In the genomic region with DNA sequence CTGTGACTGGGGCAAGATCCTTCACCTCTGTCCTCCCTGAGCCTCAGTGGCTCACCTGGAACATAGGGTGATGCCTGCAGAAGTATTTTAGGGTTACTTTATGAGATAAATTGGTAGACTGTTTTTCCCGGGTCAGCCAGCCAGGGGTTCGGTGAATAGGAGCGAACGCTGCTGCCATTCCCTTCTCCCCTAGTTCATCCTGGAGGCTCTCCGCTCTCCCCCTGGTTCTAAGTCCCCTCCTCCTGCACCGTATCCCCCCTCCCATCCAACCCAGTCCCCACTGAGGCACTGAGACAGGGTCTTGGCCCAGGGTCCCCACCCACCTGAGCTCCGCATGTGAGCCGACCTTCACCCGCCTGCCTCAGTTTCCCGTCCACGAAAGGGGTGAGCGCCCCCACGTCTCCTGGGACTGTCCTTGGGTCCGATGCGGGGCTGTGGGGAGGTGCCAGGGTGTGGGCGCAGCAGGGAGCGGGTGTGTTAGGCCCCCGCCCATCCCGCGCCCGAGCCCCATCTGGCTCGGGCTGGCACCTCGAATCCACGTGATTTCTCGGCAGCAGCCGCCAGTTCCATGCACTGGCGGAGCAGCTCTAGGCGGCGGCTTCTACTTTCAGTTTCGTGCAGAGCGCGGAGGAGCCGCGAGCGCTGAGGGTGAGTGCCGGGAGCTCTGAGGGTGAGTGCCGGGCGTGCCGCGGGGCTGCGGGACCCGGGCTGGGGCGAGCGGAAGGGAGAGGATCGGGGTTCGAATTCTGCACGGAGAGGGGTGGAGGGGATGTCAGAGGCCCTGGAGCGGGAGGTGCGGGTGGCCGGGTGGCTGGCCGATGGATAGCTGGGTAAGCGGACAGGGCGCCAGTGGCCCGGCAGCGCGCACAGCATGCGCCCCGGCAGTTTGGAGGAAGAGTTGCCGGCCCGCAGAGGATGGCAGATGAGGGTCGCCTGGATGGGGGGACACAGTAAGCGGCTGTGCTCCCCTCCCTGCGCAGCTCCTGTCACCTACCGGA, we compare ENCODE assay signal across 8 cellular contexts. TPM values are rescaled to one million over a fixed set of nuclear protein-coding genes. Genes with fewer than 3 reads are reported as not detected.
DNase-seq lines count a peak whose midpoint lies in the region; ATAC-seq and TF ChIP-seq lines count a peak whose summit lies in the region.

A gene with protein sequence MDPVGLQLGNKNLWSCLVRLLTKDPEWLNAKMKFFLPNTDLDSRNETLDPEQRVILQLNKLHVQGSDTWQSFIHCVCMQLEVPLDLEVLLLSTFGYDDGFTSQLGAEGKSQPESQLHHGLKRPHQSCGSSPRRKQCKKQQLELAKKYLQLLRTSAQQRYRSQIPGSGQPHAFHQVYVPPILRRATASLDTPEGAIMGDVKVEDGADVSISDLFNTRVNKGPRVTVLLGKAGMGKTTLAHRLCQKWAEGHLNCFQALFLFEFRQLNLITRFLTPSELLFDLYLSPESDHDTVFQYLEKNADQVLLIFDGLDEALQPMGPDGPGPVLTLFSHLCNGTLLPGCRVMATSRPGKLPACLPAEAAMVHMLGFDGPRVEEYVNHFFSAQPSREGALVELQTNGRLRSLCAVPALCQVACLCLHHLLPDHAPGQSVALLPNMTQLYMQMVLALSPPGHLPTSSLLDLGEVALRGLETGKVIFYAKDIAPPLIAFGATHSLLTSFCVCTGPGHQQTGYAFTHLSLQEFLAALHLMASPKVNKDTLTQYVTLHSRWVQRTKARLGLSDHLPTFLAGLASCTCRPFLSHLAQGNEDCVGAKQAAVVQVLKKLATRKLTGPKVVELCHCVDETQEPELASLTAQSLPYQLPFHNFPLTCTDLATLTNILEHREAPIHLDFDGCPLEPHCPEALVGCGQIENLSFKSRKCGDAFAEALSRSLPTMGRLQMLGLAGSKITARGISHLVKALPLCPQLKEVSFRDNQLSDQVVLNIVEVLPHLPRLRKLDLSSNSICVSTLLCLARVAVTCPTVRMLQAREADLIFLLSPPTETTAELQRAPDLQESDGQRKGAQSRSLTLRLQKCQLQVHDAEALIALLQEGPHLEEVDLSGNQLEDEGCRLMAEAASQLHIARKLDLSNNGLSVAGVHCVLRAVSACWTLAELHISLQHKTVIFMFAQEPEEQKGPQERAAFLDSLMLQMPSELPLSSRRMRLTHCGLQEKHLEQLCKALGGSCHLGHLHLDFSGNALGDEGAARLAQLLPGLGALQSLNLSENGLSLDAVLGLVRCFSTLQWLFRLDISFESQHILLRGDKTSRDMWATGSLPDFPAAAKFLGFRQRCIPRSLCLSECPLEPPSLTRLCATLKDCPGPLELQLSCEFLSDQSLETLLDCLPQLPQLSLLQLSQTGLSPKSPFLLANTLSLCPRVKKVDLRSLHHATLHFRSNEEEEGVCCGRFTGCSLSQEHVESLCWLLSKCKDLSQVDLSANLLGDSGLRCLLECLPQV (N-terminal part only) (plus strand): TSS at position 610 of the 998 bp plus-strand sequence. CDS start 31,156 bp downstream, outside the sequence.

- peaks cover 45% of the 10 kb centered on the region for H3K79me2 ChIP-seq in fibroblast of lung (ENCODE audit: control insufficient read depth, insufficient read depth, low read length)

- TF ChIP-seq CTCF in Calu3 (IDR thresholded peaks at IDR 0.05; ENCODE audit: unreplicated experiment) (no peak), fibroblast of lung (conservative IDR thresholded peaks at IDR 0.05 in 1 of 2, IDR thresholded peaks at IDR 0.05 in 1 of 2; ENCODE audit: low read depth in 1 of 2, low read length in 2 of 2) (no peak)

- intact Hi-C loops in Calu3 (cut with micrococcal nuclease; ENCODE audit: unreplicated experiment) = no loop called here
- intact Hi-C loops in activated T-helper 1 cell treated with anti-CD3 and anti-CD28 coated beads, Interleukin-12 subunit alpha, Interleukin-12 subunit beta, Interleukin-2, Interleukin-4 antibody, amounts not matched to agents 30 ng/mL and 10 ng/mL and 1 ng/mL, durations not matched to agents 14 hours and 24 hours and 36 hours (cut with micrococcal nuclease) = loop anchor here (1.0 kb wide), 2 partner anchors 25 to 197 kb away; a partner anchor contains a TSS

- peak; percentile 75 for ATAC-seq in GM21360 (IDR thresholded peaks at IDR 0.05; ENCODE audit: unreplicated experiment)
- ATAC-seq in naive thymus-derived CD8-positive, alpha-beta T cell = peak; percentile 84 to 90
- ATAC-seq in stimulated activated naive B cell treated with anti-CD40 and anti-IgM and Interleukin-4, amounts not matched to agents 10 μg/mL and 1 μg/mL and 100 μg/mL, for 72 hours (replicated peaks) = peak; percentile 94 to 95

- H3K36me3 Mint-ChIP-seq in Calu3 (ENCODE audit: insufficient read depth, unreplicated experiment) = peaks cover 11% of the 10 kb centered on the region
- peaks cover 57% of the 10 kb centered on the region for H3K36me3 Mint-ChIP-seq in activated T-helper 1 cell treated with anti-CD3 and anti-CD28 coated beads, Interleukin-12 subunit alpha, Interleukin-12 subunit beta, Interleukin-2, Interleukin-4 antibody, amounts not matched to agents 30 ng/mL and 10 ng/mL and 1 ng/mL, durations not matched to agents 14 hours and 24 hours and 36 hours (ENCODE audit: low read depth)
- peaks cover 12 to 40% (median 28%) of the 10 kb centered on the region in 3 donors for H3K36me3 Mint-ChIP-seq in naive thymus-derived CD8-positive, alpha-beta T cell
- H3K36me3 Mint-ChIP-seq in stimulated activated naive B cell treated with anti-CD40 and anti-IgM and Interleukin-4, amounts not matched to agents 10 μg/mL and 1 μg/mL and 100 μg/mL, for 72 hours = peaks cover 67 to 81% of the 10 kb centered on the region in 2 donors

- H2AFZ ChIP-seq in fibroblast of lung (ENCODE audit: low read length) = peak within 1 kb of the TSS; percentile 46

- CTCF ChIA-PET in Calu3 (lab: Charles Lee) = interaction anchor here (0.8 to 1.0 kb wide), 2 partner anchors 13 to 18 kb away, joined by 4 read pairs; no protein-coding TSS in a partner anchor

- POLR2A ChIA-PET in naive thymus-derived CD8-positive, alpha-beta T cell (lab: Charles Lee) = interaction anchor here (0.7 to 13.7 kb wide), 21 partner anchors 8 to 280 kb away, joined by 3 to 231 read pairs (median 6); a partner anchor contains a TSS

- peak within 1 kb of the TSS; percentile 95 for H3K4me3 Mint-ChIP-seq in Calu3 (ENCODE audit: low read depth, unreplicated experiment)
- H3K4me3 Mint-ChIP-seq in activated T-helper 1 cell treated with anti-CD3 and anti-CD28 coated beads, Interleukin-12 subunit alpha, Interleukin-12 subunit beta, Interleukin-2, Interleukin-4 antibody, amounts not matched to agents 30 ng/mL and 10 ng/mL and 1 ng/mL, durations not matched to agents 14 hours and 24 hours and 36 hours = peak within 1 kb of the TSS; percentile 97
- H3K4me3 Mint-ChIP-seq in naive thymus-derived CD8-positive, alpha-beta T cell = peak within 1 kb of the TSS; percentile 94 to 100 (median 100)
- H3K4me3 Mint-ChIP-seq in stimulated activated naive B cell treated with anti-CD40 and anti-IgM and Interleukin-4, amounts not matched to agents 10 μg/mL and 1 μg/mL and 100 μg/mL, for 72 hours = peak within 1 kb of the TSS; percentile 98 to 99

- peak within 1 kb of the TSS; percentile 87 for H3K4me2 ChIP-seq in fibroblast of lung (ENCODE audit: extremely low read depth, insufficient read depth, low read length)

- peak within 1 kb of the TSS; percentile 82 for H3K27ac ChIP-seq in fibroblast of lung (ENCODE audit: insufficient read depth, low read length)

- H3K4me1 Mint-ChIP-seq in Calu3 (ENCODE audit: low read depth, unreplicated experiment) = peaks cover 31% of the 10 kb centered on the region
- H3K4me1 Mint-ChIP-seq in activated T-helper 1 cell treated with anti-CD3 and anti-CD28 coated beads, Interleukin-12 subunit alpha, Interleukin-12 subunit beta, Interleukin-2, Interleukin-4 antibody, amounts not matched to agents 30 ng/mL and 10 ng/mL and 1 ng/mL, durations not matched to agents 14 hours and 24 hours and 36 hours (ENCODE audit: low read depth) = peaks cover 83% of the 10 kb centered on the region
- H3K4me1 Mint-ChIP-seq in naive thymus-derived CD8-positive, alpha-beta T cell = peaks cover 53 to 89% (median 74%) of the 10 kb centered on the region in 4 donors
- peaks cover 60 to 88% of the 10 kb centered on the region in 2 donors for H3K4me1 Mint-ChIP-seq in stimulated activated naive B cell treated with anti-CD40 and anti-IgM and Interleukin-4, amounts not matched to agents 10 μg/mL and 1 μg/mL and 100 μg/mL, for 72 hours

- H4K20me1 ChIP-seq in fibroblast of lung (ENCODE audit: control insufficient read depth, extremely low read depth, insufficient read depth, low read length) = no peaks in the 10 kb centered on the region

- H3K4me3 ChIP-seq in fibroblast of lung (replicated peaks in 1 of 4; ENCODE audit: control extremely low read depth in 1 of 4, insufficient read depth in 1 of 4, low read depth in 3 of 4, low read length in 4 of 4) = peak within 1 kb of the TSS; percentile 78 to 85 (median 80)

- peaks cover 3% of the 10 kb centered on the region for H3K36me3 ChIP-seq in fibroblast of lung (ENCODE audit: control insufficient read depth, insufficient read depth, low read length)

- H3K27ac Mint-ChIP-seq in Calu3 (ENCODE audit: unreplicated experiment) = peak within 1 kb of the TSS; percentile 48
- H3K27ac Mint-ChIP-seq in activated T-helper 1 cell treated with anti-CD3 and anti-CD28 coated beads, Interleukin-12 subunit alpha, Interleukin-12 subunit beta, Interleukin-2, Interleukin-4 antibody, amounts not matched to agents 30 ng/mL and 10 ng/mL and 1 ng/mL, durations not matched to agents 14 hours and 24 hours and 36 hours = peak within 1 kb of the TSS; percentile 97
- peak within 1 kb of the TSS; percentile 96 to 99 (median 98) for H3K27ac Mint-ChIP-seq in naive thymus-derived CD8-positive, alpha-beta T cell
- peak within 1 kb of the TSS; percentile 99 for H3K27ac Mint-ChIP-seq in stimulated activated naive B cell treated with anti-CD40 and anti-IgM and Interleukin-4, amounts not matched to agents 10 μg/mL and 1 μg/mL and 100 μg/mL, for 72 hours

- H3K9me3 ChIP-seq in fibroblast of lung (ENCODE audit: control insufficient read depth, insufficient read depth, low read depth, low read length) = no peaks in the 10 kb centered on the region

- H3K9me3 Mint-ChIP-seq in Calu3 (ENCODE audit: low read depth, unreplicated experiment) = no peaks in the 10 kb centered on the region
- no peaks in the 10 kb centered on the region for H3K9me3 Mint-ChIP-seq in activated T-helper 1 cell treated with anti-CD3 and anti-CD28 coated beads, Interleukin-12 subunit alpha, Interleukin-12 subunit beta, Interleukin-2, Interleukin-4 antibody, amounts not matched to agents 30 ng/mL and 10 ng/mL and 1 ng/mL, durations not matched to agents 14 hours and 24 hours and 36 hours
- no peaks in the 10 kb centered on the region for H3K9me3 Mint-ChIP-seq in naive thymus-derived CD8-positive, alpha-beta T cell
- no peaks in the 10 kb centered on the region for H3K9me3 Mint-ChIP-seq in stimulated activated naive B cell treated with anti-CD40 and anti-IgM and Interleukin-4, amounts not matched to agents 10 μg/mL and 1 μg/mL and 100 μg/mL, for 72 hours

- BruUV-seq in Calu3 (replicated peaks; lab: Mats Ljungman, UMichigan) = no TSS peak

- DNase-seq in Calu3 (peak; percentile 82), HUDEP-2 (lab: John Stamatoyannopoulos, UW; ENCODE audit: unreplicated experiment in 76 of 76) (peak in 68 of 76 experiments; percentile 10 to 80 (median 61)), RKO (ENCODE audit: low spot score) (peak; percentile 76), fibroblast of lung (ENCODE audit: low read depth in 2 of 2) (peak; percentile 80 to 84)
- peak; percentile 89 for DNase-seq in activated T-helper 1 cell treated with anti-CD3 and anti-CD28 coated beads, Interleukin-12 subunit alpha, Interleukin-12 subunit beta, Interleukin-2, Interleukin-4 antibody, amounts not matched to agents 30 ng/mL and 10 ng/mL and 1 ng/mL, durations not matched to agents 14 hours and 24 hours and 36 hours (ENCODE audit: low spot score)
- peak; percentile 80 to 93 (median 88) for DNase-seq in naive thymus-derived CD8-positive, alpha-beta T cell
- peak; percentile 82 for DNase-seq in stimulated activated naive B cell treated with anti-CD40 and anti-IgM and Interleukin-4, amounts not matched to agents 10 μg/mL and 1 μg/mL and 100 μg/mL, for 72 hours

- peaks cover 18% of the 10 kb centered on the region for H3K4me1 ChIP-seq in fibroblast of lung (ENCODE audit: control insufficient read depth, extremely low read depth, insufficient read depth, low read length)

- H3K9ac ChIP-seq in fibroblast of lung (ENCODE audit: insufficient read depth, low read length) = peak within 1 kb of the TSS; percentile 75

- H3K27me3 Mint-ChIP-seq in Calu3 (ENCODE audit: unreplicated experiment) = peaks cover 35% of the 10 kb centered on the region
- H3K27me3 Mint-ChIP-seq in activated T-helper 1 cell treated with anti-CD3 and anti-CD28 coated beads, Interleukin-12 subunit alpha, Interleukin-12 subunit beta, Interleukin-2, Interleukin-4 antibody, amounts not matched to agents 30 ng/mL and 10 ng/mL and 1 ng/mL, durations not matched to agents 14 hours and 24 hours and 36 hours (ENCODE audit: insufficient read depth) = no peaks in the 10 kb centered on the region
- H3K27me3 Mint-ChIP-seq in naive thymus-derived CD8-positive, alpha-beta T cell = no peaks in the 10 kb centered on the region
- no peaks in the 10 kb centered on the region for H3K27me3 Mint-ChIP-seq in stimulated activated naive B cell treated with anti-CD40 and anti-IgM and Interleukin-4, amounts not matched to agents 10 μg/mL and 1 μg/mL and 100 μg/mL, for 72 hours

- no peaks in the 10 kb centered on the region for H3K27me3 ChIP-seq in fibroblast of lung (ENCODE audit: control insufficient read depth, insufficient read depth, low read length)

RNA-seq across cellular contexts. Expression of the gene that starts here (rescaled TPM):
- total RNA-seq in Calu3 (2022) = 18.0 and 42.3 TPM in 2 replicates
- total RNA-seq in activated T-helper 1 cell treated with anti-CD3 and anti-CD28 coated beads, Interleukin-12 subunit alpha, Interleukin-12 subunit beta, Interleukin-2, Interleukin-4 antibody, amounts not matched to agents 30 ng/mL and 10 ng/mL and 1 ng/mL, durations not matched to agents 14 hours and 24 hours and 36 hours = 164 and 175 TPM in 2 replicates
- 23.6 and 43.6 TPM in 2 replicates for total RNA-seq in fibroblast of lung
- 18.8 and 22.2 TPM in 2 replicates for polyA plus RNA-seq in fibroblast of lung
- polyA plus RNA-seq in fibroblast of lung (2012) = 15.0 and 16.3 TPM in 2 replicates
- 68.3 and 84.0 TPM in 2 replicates for polyA minus RNA-seq in fibroblast of lung (ENCODE audit: low replicate concordance)
- total RNA-seq in naive thymus-derived CD8-positive, alpha-beta T cell = 100 to 1,000 TPM; 474 to 488 TPM
- 100 to 1,000 TPM in 1 of 3 donors, 10 to 100 TPM in 2; 70.4 to 137 (median 80.0) TPM for polyA plus RNA-seq in naive thymus-derived CD8-positive, alpha-beta T cell

Comparison
In these comparisons a context has a peak if more than half of its experiments do, and no peak if none do; other contexts are left out.
1. Peak in every context shown above with its lines: DNase-seq, ATAC-seq, H3K4me3 ChIP-seq and H3K27ac ChIP-seq.
2. H3K27ac Mint-ChIP-seq: peak in every context shown above with its lines; median percentile 99 in stimulated activated naive B cell treated with anti-CD40 and anti-IgM and Interleukin-4, amounts not matched to agents 10 μg/mL and 1 μg/mL and 100 μg/mL, for 72 hours; 98 in naive thymus-derived CD8-positive, alpha-beta T cell; 97 in activated T-helper 1 cell treated with anti-CD3 and anti-CD28 coated beads, Interleukin-12 subunit alpha, Interleukin-12 subunit beta, Interleukin-2, Interleukin-4 antibody, amounts not matched to agents 30 ng/mL and 10 ng/mL and 1 ng/mL, durations not matched to agents 14 hours and 24 hours and 36 hours; 48 in Calu3.